In genomic region chr16:69112285-69113129, GRCh38 we compare ENCODE assay signal across 1 cellular context.
A peak's percentile ranks its signal among the peaks of the same experiment; 100 is the strongest.
TF ChIP-seq lines count a peak whose summit lies in the region.

No MANE protein-coding gene starts in this region.

TF ChIP-seq in HepG2, 621 proteins besides CTCF, POLR2A, EP300 and RAD21 (continues in another document):
- TF ChIP-seq ADNP (CRISPR knock-in tag; IDR thresholded peaks at IDR 0.05): no peak
- no peak for TF ChIP-seq CENPX (CRISPR knock-in tag; IDR thresholded peaks at IDR 0.05)
- no peak for TF ChIP-seq ZNF232 (CRISPR knock-in tag; IDR thresholded peaks at IDR 0.05; ENCODE audit: borderline replicate concordance)
- no peak for TF ChIP-seq EEA1 (CRISPR knock-in tag; IDR thresholded peaks at IDR 0.05; ENCODE audit: borderline replicate concordance)
- TF ChIP-seq ZNF768 (CRISPR knock-in tag; IDR thresholded peaks at IDR 0.05): peak; percentile 46; the same call in 1 of the 2 replicates
- no peak for TF ChIP-seq DMAP1 (CRISPR knock-in tag; IDR thresholded peaks at IDR 0.05)
- TF ChIP-seq KDM2A (CRISPR knock-in tag; IDR thresholded peaks at IDR 0.05; ENCODE audit: borderline replicate concordance, low read depth): peak; percentile 61
- no peak for TF ChIP-seq HOXA5 (CRISPR knock-in tag; IDR thresholded peaks at IDR 0.05)
- no peak; the same call in 1 of the 2 replicates for TF ChIP-seq ZMYM4 (CRISPR knock-in tag; IDR thresholded peaks at IDR 0.05)
- TF ChIP-seq HNF1B (CRISPR knock-in tag; IDR thresholded peaks at IDR 0.05): peak; percentile 31; the same call in 1 of the 2 replicates
- TF ChIP-seq DZIP1 (CRISPR knock-in tag; IDR thresholded peaks at IDR 0.05): peak; percentile 53; the same call in 1 of the 2 replicates
- no peak for TF ChIP-seq ZFP62 (CRISPR knock-in tag; IDR thresholded peaks at IDR 0.05)
- TF ChIP-seq ARNT2 (CRISPR knock-in tag; IDR thresholded peaks at IDR 0.05; ENCODE audit: low read depth): no peak
- no peak for TF ChIP-seq TGIF2 (CRISPR knock-in tag; IDR thresholded peaks at IDR 0.05)
- TF ChIP-seq NCOA5 (CRISPR knock-in tag; IDR thresholded peaks at IDR 0.05): no peak
- no peak for TF ChIP-seq SALL2 (CRISPR knock-in tag; IDR thresholded peaks at IDR 0.05)
- no peak for TF ChIP-seq ZNF724P (CRISPR knock-in tag; IDR thresholded peaks at IDR 0.05; ENCODE audit: borderline replicate concordance)
- no peak for TF ChIP-seq TP53 (CRISPR knock-in tag; conservative IDR thresholded peaks at IDR 0.05)
- no peak for TF ChIP-seq ZBTB1 (CRISPR knock-in tag; IDR thresholded peaks at IDR 0.05; ENCODE audit: borderline replicate concordance)
- no peak for TF ChIP-seq ZNF124 (CRISPR knock-in tag; IDR thresholded peaks at IDR 0.05)
- no peak for TF ChIP-seq ZBTB20 (CRISPR knock-in tag; IDR thresholded peaks at IDR 0.05; ENCODE audit: borderline replicate concordance, low read depth)
- peak in 1 of 2 experiments; percentile 51; a peak in 1 of 4 replicates for TF ChIP-seq HMGXB4 (CRISPR knock-in tag; IDR thresholded peaks at IDR 0.05; ENCODE audit: borderline replicate concordance in 1 of 2, low read depth in 1 of 2)
- TF ChIP-seq ZNF280D (CRISPR knock-in tag; IDR thresholded peaks at IDR 0.05): no peak
- peak; percentile 60; the same call in 1 of the 2 replicates for TF ChIP-seq SMC3 (IDR thresholded peaks at IDR 0.05; ENCODE audit: low read length)
- TF ChIP-seq ZNF597 (CRISPR knock-in tag; IDR thresholded peaks at IDR 0.05): no peak
- no peak for TF ChIP-seq TAF1 (CRISPR knock-in tag; IDR thresholded peaks at IDR 0.05)
- no peak for TF ChIP-seq CCAR2 (optimal IDR thresholded peaks at IDR 0.05; ENCODE audit: low read depth, low read length)
- no peak for TF ChIP-seq TEAD2 (CRISPR knock-in tag; IDR thresholded peaks at IDR 0.05)
- peak; percentile 94 for TF ChIP-seq ZNF770 (CRISPR knock-in tag; IDR thresholded peaks at IDR 0.05)
- no peak for TF ChIP-seq ZBTB37 (CRISPR knock-in tag; IDR thresholded peaks at IDR 0.05)
- no peak for TF ChIP-seq ZNF737 (CRISPR knock-in tag; IDR thresholded peaks at IDR 0.05; ENCODE audit: borderline replicate concordance)
- TF ChIP-seq PAXIP1 (CRISPR knock-in tag; conservative IDR thresholded peaks at IDR 0.05): no peak
- TF ChIP-seq ZNF646 (CRISPR knock-in tag; IDR thresholded peaks at IDR 0.05): no peak
